23 cellular contexts compared by ENCODE assay signal in genomic region chr2:191554240-191554639, GRCh38.
"Had no signal": no experiment of that assay in that cellular context is flagged by ENCODE, and none has a peak within 500 bp of the region (broad histone marks: within the 10 kb centered on the region; RNA-seq: fewer than 3 reads in every experiment).

No MANE protein-coding gene starts in this region.

- DNase-seq: hippocampal formation; kidney glomerular epithelial cell; left colon; left lung; mesendoderm; naive B cell; natural killer cell; nephron progenitor cell; ovary; stimulated activated CD4-positive, alpha-beta T cell treated with anti-CD3 and anti-CD28 coated beads, Interleukin-4, amount 100 ng/mL, for 24 hours; stimulated activated naive CD4-positive, alpha-beta T cell; stimulated activated naive CD8-positive, alpha-beta T cell treated with anti-CD3 and anti-CD28 coated beads, Interleukin-15, amount 100 ng/mL, for 72 hours; thyroid gland; transverse colon; upper lobe of left lung had no signal

- H3K36me3 ChIP-seq: left lung, ovary, right atrium auricular region, thyroid gland, transverse colon, upper lobe of left lung, vagina had no signal

- H3K4me1 ChIP-seq: right atrium auricular region, thyroid gland, transverse colon, upper lobe of left lung had no signal

- H3K4me1 Mint-ChIP-seq: stimulated activated naive CD8-positive, alpha-beta T cell treated with anti-CD3 and anti-CD28 coated beads, Interleukin-15, amount 100 ng/mL, for 72 hours had no signal

- H3K9me3 Mint-ChIP-seq: mesothelial cell of epicardium; naive B cell; natural killer cell; nephron progenitor cell; stimulated activated effector memory CD8-positive, alpha-beta T cell treated with anti-CD3 and anti-CD28 coated beads, Interleukin-12 subunit alpha, Interleukin-12 subunit beta, amount 100 ng/mL, for 72 hours; stimulated activated naive CD8-positive, alpha-beta T cell treated with anti-CD3 and anti-CD28 coated beads, Interleukin-15, amount 100 ng/mL, for 72 hours had no signal

- H3K4me3 ChIP-seq: left lung, lung, ovary, right atrium auricular region, skin epidermis, thyroid gland, transverse colon, upper lobe of left lung, vagina had no signal

- H3K9me3 ChIP-seq: left lung, ovary, right atrium auricular region, thyroid gland, transverse colon, upper lobe of left lung, vagina had no signal

- H3K27ac ChIP-seq: left lung, ovary, right atrium auricular region, skin epidermis, thyroid gland, transverse colon, upper lobe of left lung, vagina had no signal

- FAIRE-seq: keratinocyte had no signal

- H3K36me3 Mint-ChIP-seq: mesothelial cell of epicardium; naive B cell; natural killer cell; stimulated activated effector memory CD8-positive, alpha-beta T cell treated with anti-CD3 and anti-CD28 coated beads, Interleukin-12 subunit alpha, Interleukin-12 subunit beta, amount 100 ng/mL, for 72 hours had no signal

- H3K27me3 Mint-ChIP-seq: progenitor cell of endocrine pancreas had no signal

- H3K27me3 ChIP-seq: left lung, ovary, right atrium auricular region, thyroid gland, transverse colon, upper lobe of left lung, vagina had no signal

- H3K4me3 Mint-ChIP-seq: mesothelial cell of epicardium; naive B cell; natural killer cell; nephron progenitor cell; stimulated activated effector memory CD8-positive, alpha-beta T cell treated with anti-CD3 and anti-CD28 coated beads, Interleukin-12 subunit alpha, Interleukin-12 subunit beta, amount 100 ng/mL, for 72 hours; stimulated activated naive CD8-positive, alpha-beta T cell treated with anti-CD3 and anti-CD28 coated beads, Interleukin-15, amount 100 ng/mL, for 72 hours had no signal

- H3K27ac Mint-ChIP-seq: mesothelial cell of epicardium; natural killer cell; nephron progenitor cell; progenitor cell of endocrine pancreas; stimulated activated effector memory CD8-positive, alpha-beta T cell treated with anti-CD3 and anti-CD28 coated beads, Interleukin-12 subunit alpha, Interleukin-12 subunit beta, amount 100 ng/mL, for 72 hours; stimulated activated naive CD8-positive, alpha-beta T cell treated with anti-CD3 and anti-CD28 coated beads, Interleukin-15, amount 100 ng/mL, for 72 hours had no signal
